ENCODE assay signal across 8 cellular contexts in genomic region chrX:129786210-129786651, GRCh38.
A peak's percentile ranks its signal among the peaks of the same experiment; 100 is the strongest.
DNase-seq lines count a peak whose midpoint lies in the region; ATAC-seq, FAIRE-seq and TF ChIP-seq lines count a peak whose summit lies in the region.

No MANE protein-coding gene starts in this region.

- no peaks in the 10 kb centered on the region for H3K9me3 Mint-ChIP-seq in activated naive CD8-positive, alpha-beta T cell treated with anti-CD3 and anti-CD28 coated beads, Interleukin-2, amount 50 U/mL, for 24 hours

- no peak for TF ChIP-seq CTCF in GM12864 (IDR thresholded peaks at IDR 0.05; ENCODE audit: low read depth, low read length, missing control alignments)

- ATAC-seq in GM19468 (IDR thresholded peaks at IDR 0.05; ENCODE audit: extremely low read depth, unreplicated experiment) (peak; percentile 76), HG03442 (IDR thresholded peaks at IDR 0.05; ENCODE audit: unreplicated experiment) (peak; percentile 79)
- no peak for ATAC-seq in activated naive CD8-positive, alpha-beta T cell treated with anti-CD3 and anti-CD28 coated beads, Interleukin-2, amount 50 U/mL, for 24 hours

- H3K4me1 Mint-ChIP-seq in activated naive CD8-positive, alpha-beta T cell treated with anti-CD3 and anti-CD28 coated beads, Interleukin-2, amount 50 U/mL, for 24 hours, result peaks cover 53% of the 10 kb centered on the region

- FAIRE-seq in HTR-8/SVneo (lab: Jason Lieb, UNC) (no peak), RCC 7860 (lab: Jason Lieb, UNC) (no peak)

- DNase-seq in GM12864 (ENCODE audit: low read depth) (peak; percentile 66), HTR-8/SVneo (ENCODE audit: insufficient read length, low spot score) (no peak), NCI-H526 (lab: John Stamatoyannopoulos, UW) (no peak), RCC 7860 (ENCODE audit: low spot score) (no peak), ecto neural progenitor cell (ENCODE audit: low spot score) (no peak)
- no peak for DNase-seq in activated naive CD8-positive, alpha-beta T cell treated with anti-CD3 and anti-CD28 coated beads, Interleukin-2, amount 50 U/mL, for 24 hours

- H3K27ac Mint-ChIP-seq in activated naive CD8-positive, alpha-beta T cell treated with anti-CD3 and anti-CD28 coated beads, Interleukin-2, amount 50 U/mL, for 24 hours, result peak overlapping the region; percentile 85

- peaks cover 58% of the 10 kb centered on the region for H3K36me3 Mint-ChIP-seq in activated naive CD8-positive, alpha-beta T cell treated with anti-CD3 and anti-CD28 coated beads, Interleukin-2, amount 50 U/mL, for 24 hours (ENCODE audit: low read depth)

- H3K4me3 ChIP-seq in GM12864 (ENCODE audit: low read depth, low read length), result peak overlapping the region; percentile 16; the same call in 1 of the 2 replicates

- peak overlapping the region; percentile 65 for H3K4me3 Mint-ChIP-seq in activated naive CD8-positive, alpha-beta T cell treated with anti-CD3 and anti-CD28 coated beads, Interleukin-2, amount 50 U/mL, for 24 hours

- no peaks in the 10 kb centered on the region for H3K27me3 Mint-ChIP-seq in activated naive CD8-positive, alpha-beta T cell treated with anti-CD3 and anti-CD28 coated beads, Interleukin-2, amount 50 U/mL, for 24 hours
